Comparison of ENCODE assay signal across 8 cellular contexts in genomic region chr7:32727483-32728411, GRCh38.
DNase-seq lines count a peak whose midpoint lies in the region; ATAC-seq, FAIRE-seq and TF ChIP-seq lines count a peak whose summit lies in the region.
"Not testable (repeated sequence)": the region's sequence is repeated elsewhere in the genome, so short reads cannot be mapped to it uniquely, and the experiment has no call there.

No MANE protein-coding gene starts in this region.

- intact Hi-C loops in right cardiac atrium (cut with DNase I); pancreas (cut with DNase I); uterus (cut with DNase I; ENCODE audit: low total_unique reads): not testable (repeated sequence)

- WGBS in right cardiac atrium: 3% methylated on average over 65 of the region's 66 CpGs
- 1 to 2% methylated on average over 34 to 66 of the region's 66 CpGs for WGBS in pancreas, 2 donors

- DNase-seq in NCI-H1417 (lab: John Stamatoyannopoulos, UW) (peak; percentile 46 to 93 (median 84)), T-helper 2 cell (peak in 3 of 5 experiments; percentile 5 to 49 (median 29)), astrocyte of the spinal cord (ENCODE audit: low read depth, low spot score) (peak; percentile 50), right cardiac atrium (peak; percentile 44 to 77 (median 72)), pancreas (peak; percentile 34 to 80 (median 60)), uterus (peak; percentile 19 to 31)

- not testable (repeated sequence) for FAIRE-seq in pancreas (lab: Jason Lieb, UNC)

- TF ChIP-seq POLR2A in uterus (IDR thresholded peaks at IDR 0.05): not testable (repeated sequence)

- TF ChIP-seq CTCF in astrocyte of the spinal cord (IDR thresholded peaks at IDR 0.05; ENCODE audit: low read depth, low read length); pancreas (IDR thresholded peaks at IDR 0.05); uterus (IDR thresholded peaks at IDR 0.05): not testable (repeated sequence)

- not testable (repeated sequence) for H3K36me3 ChIP-seq in pancreas, uterus

- H3K27ac ChIP-seq in right cardiac atrium (ENCODE audit: low read length): peak overlapping the region; percentile 87
- peak overlapping the region; percentile 83 to 95 (median 92) for H3K27ac ChIP-seq in pancreas
- peak overlapping the region; percentile 84 to 91 for H3K27ac ChIP-seq in uterus

- not testable (repeated sequence) for H3K9me3 ChIP-seq in right cardiac atrium (ENCODE audit: control insufficient read depth, low read length); pancreas; uterus

- H3K27me3 ChIP-seq in right cardiac atrium (ENCODE audit: control insufficient read depth, insufficient read depth); pancreas; uterus: not testable (repeated sequence)

- ATAC-seq in GM18508 (IDR thresholded peaks at IDR 0.05; ENCODE audit: insufficient read depth, unreplicated experiment) (peak; percentile 33), HG02852 (IDR thresholded peaks at IDR 0.05; ENCODE audit: unreplicated experiment) (peak; percentile 62), right cardiac atrium (peak; percentile 88 to 90), pancreas (peak; percentile 66 to 83 (median 77))

- not testable (repeated sequence) for H3K4me1 ChIP-seq in right cardiac atrium (ENCODE audit: control insufficient read depth, insufficient read depth, low read length); pancreas; uterus

- in situ Hi-C loops in astrocyte of the spinal cord (cut with HindIII; ENCODE audit: low sequenced_read_pairs): not testable (repeated sequence)

- H3K4me3 ChIP-seq in astrocyte of the spinal cord (ENCODE audit: low read depth, low read length) (peak overlapping the region; percentile 53), right cardiac atrium (ENCODE audit: low read length) (peak overlapping the region; percentile 79), pancreas (peak overlapping the region; percentile 49 to 82 (median 66)), uterus (peak overlapping the region; percentile 49 to 59)

Comparison
In these comparisons a context has a peak if more than half of its experiments do, and no peak if none do; other contexts are left out.
1. Peak in every context shown above with its lines: DNase-seq, ATAC-seq, H3K4me3 ChIP-seq and H3K27ac ChIP-seq.
2. ATAC-seq: peak in every context shown above with its lines; median percentile 89 in right cardiac atrium; 77 in pancreas; 62 in HG02852; 33 in GM18508.
3. DNase-seq: peak in every context shown above with its lines; median percentile 84 in NCI-H1417; 72 in right cardiac atrium; 60 in pancreas; 50 in astrocyte of the spinal cord; 29 in T-helper 2 cell; 25 in uterus.